In genomic region chr11:94897330-94897768, GRCh38 we compare ENCODE assay signal across 8 cellular contexts.
DNase-seq lines count a peak whose midpoint lies in the region; ATAC-seq, FAIRE-seq and TF ChIP-seq lines count a peak whose summit lies in the region.

No MANE protein-coding gene starts in this region.

- no peaks in the 10 kb centered on the region for H3K27me3 ChIP-seq in body of pancreas

- H3K4me3 ChIP-seq in body of pancreas: no peak overlapping the region
- no peak overlapping the region for H3K4me3 ChIP-seq in kidney (ENCODE audit: low read length in 2 of 2)

- intact Hi-C loops in body of pancreas (cut with DNase I): loop anchor here (10.0 kb wide), 1 partner anchor 273 kb away; no protein-coding TSS in a partner anchor
- intact Hi-C loops in kidney (cut with DNase I): loop anchor here (10.0 kb wide), 1 partner anchor 273 kb away; no protein-coding TSS in a partner anchor

- H3K9me3 ChIP-seq in body of pancreas: no peaks in the 10 kb centered on the region
- no peaks in the 10 kb centered on the region for H3K9me3 ChIP-seq in kidney (ENCODE audit: control insufficient read depth in 1 of 2, low read length in 2 of 2)

- no peak for FAIRE-seq in RCC 7860 (lab: Jason Lieb, UNC)
- FAIRE-seq in kidney (lab: Jason Lieb, UNC): peak; percentile 17

- no peak overlapping the region for H3K27ac ChIP-seq in C4-2B
- no peak overlapping the region for H3K27ac ChIP-seq in body of pancreas
- no peak overlapping the region for H3K27ac ChIP-seq in kidney (ENCODE audit: low read depth in 2 of 2, low read length in 2 of 2)

- ATAC-seq in GM18511 (IDR thresholded peaks at IDR 0.05; ENCODE audit: unreplicated experiment) (peak; percentile 77), body of pancreas (peak; percentile 68), GM18519 (IDR thresholded peaks at IDR 0.05; ENCODE audit: low FRiP score, unreplicated experiment) (no peak)

- no peaks in the 10 kb centered on the region for H3K4me1 ChIP-seq in body of pancreas
- H3K4me1 ChIP-seq in kidney (ENCODE audit: control insufficient read depth in 1 of 2, insufficient read depth in 1 of 2, low read depth in 1 of 2, low read length in 2 of 2): no peaks in the 10 kb centered on the region

- DNase-seq in HuH-7 (ENCODE audit: low spot score) (peak; percentile 24), RCC 7860 (ENCODE audit: low spot score) (peak; percentile 26), body of pancreas (peak; percentile 56 to 76 (median 58)), kidney (no peak)
- peak; percentile 45 for DNase-seq in stimulated activated CD4-positive, alpha-beta T cell treated with anti-CD3 and anti-CD28 coated beads, Interleukin-4, amount 100 ng/mL, for 24 hours

- TF ChIP-seq CTCF in C4-2B (conservative IDR thresholded peaks at IDR 0.05) (peak; percentile 95), body of pancreas (IDR thresholded peaks at IDR 0.05) (peak; percentile 51 to 81 (median 73)), kidney (IDR thresholded peaks at IDR 0.05; ENCODE audit: borderline replicate concordance, extremely low read depth, insufficient read depth) (peak; percentile 79)

- H3K36me3 ChIP-seq in body of pancreas (replicated peaks in 1 of 2; ENCODE audit: insufficient read depth in 1 of 2, low read depth in 2 of 2) (no peaks in the 10 kb centered on the region), kidney (ENCODE audit: control insufficient read depth in 1 of 2, insufficient read depth in 2 of 2, low read length in 2 of 2) (no peaks in the 10 kb centered on the region)

- 0% methylated on average over 1 of the region's 1 CpG for WGBS in body of pancreas, 2 donors

- TF ChIP-seq POLR2A in body of pancreas (IDR thresholded peaks at IDR 0.05): no peak

- no peak overlapping the region for H3K9ac ChIP-seq in kidney (ENCODE audit: low read length in 2 of 2)
